Comparison of ENCODE assay signal across 31 cellular contexts in genomic region chr16:88930716-88931115, GRCh38. TPM values are rescaled to one million over a fixed set of nuclear protein-coding genes. Genes with fewer than 3 reads are reported as not detected.
"Had no signal": no experiment of that assay in that cellular context is flagged by ENCODE, and none has a peak within 500 bp of the region (broad histone marks: within the 10 kb centered on the region; RNA-seq: fewer than 3 reads in every experiment).

No MANE protein-coding gene starts in this region.

- H3K36me3 Mint-ChIP-seq: naive thymus-derived CD4-positive, alpha-beta T cell; natural killer cell; neural progenitor cell; stimulated activated effector memory CD8-positive, alpha-beta T cell treated with anti-CD3 and anti-CD28 coated beads, Interleukin-12 subunit alpha, Interleukin-12 subunit beta, amount 100 ng/mL, for 72 hours; type B pancreatic cell had no signal

- ATAC-seq: naive thymus-derived CD4-positive, alpha-beta T cell; natural killer cell; pancreas; right lobe of liver; stimulated activated effector memory CD8-positive, alpha-beta T cell treated with anti-CD3 and anti-CD28 coated beads, Interleukin-12 subunit alpha, Interleukin-12 subunit beta, amount 100 ng/mL, for 72 hours; stimulated activated naive CD8-positive, alpha-beta T cell treated with anti-CD3 and anti-CD28 coated beads, Interleukin-15, amount 100 ng/mL, for 72 hours; stimulated activated naive CD8-positive, alpha-beta T cell treated with anti-CD3 and anti-CD28 coated beads, Interleukin-15, Interleukin-2, amounts not matched to agents 100 U/mL and 50 U/mL, for 24 hours; upper lobe of right lung had no signal

- FAIRE-seq: pancreas, small intestine had no signal

- H2AFZ ChIP-seq: neural progenitor cell had no signal

- H3K27me3 ChIP-seq: neural progenitor cell, neutrophil, pancreas, right atrium auricular region, testis, upper lobe of right lung, uterus had no signal

- H3K27ac ChIP-seq: neural progenitor cell, neutrophil, pancreas, prostate gland, right atrium auricular region, right lobe of liver, sigmoid colon, suprapubic skin, testis, tibial artery, transverse colon, upper lobe of right lung, uterus had no signal

- H3K36me3 ChIP-seq: neural progenitor cell, pancreas, prostate gland, right atrium auricular region, right lobe of liver, sigmoid colon, suprapubic skin, tibial artery, transverse colon, upper lobe of right lung, uterus had no signal

- H3K27ac Mint-ChIP-seq: natural killer cell; nephron; neural progenitor cell; stimulated activated effector memory CD8-positive, alpha-beta T cell treated with anti-CD3 and anti-CD28 coated beads, Interleukin-12 subunit alpha, Interleukin-12 subunit beta, amount 100 ng/mL, for 72 hours; stimulated activated naive CD8-positive, alpha-beta T cell treated with anti-CD3 and anti-CD28 coated beads, Interleukin-15, amount 100 ng/mL, for 72 hours; type B pancreatic cell had no signal

- H3K27me3 Mint-ChIP-seq: naive thymus-derived CD4-positive, alpha-beta T cell; type B pancreatic cell had no signal

- DNase-seq: naive thymus-derived CD4-positive, alpha-beta T cell; natural killer cell; nucleus accumbens; retina; right lobe of liver; sigmoid colon; small intestine; stimulated activated CD4-positive, alpha-beta T cell treated with anti-CD3 and anti-CD28 coated beads, Interleukin-15, amount 100 ng/mL, for 24 hours; stimulated activated CD4-positive, alpha-beta T cell treated with anti-CD3 and anti-CD28 coated beads, Interleukin-2, amount 100 ng/mL, for 24 hours; stimulated activated CD4-positive, alpha-beta T cell treated with anti-CD3 and anti-CD28 coated beads, Interleukin-2, amount 100 ng/mL, for 48 hours; stimulated activated CD4-positive, alpha-beta T cell treated with anti-CD3 and anti-CD28 coated beads, Interleukin-4, amount 100 ng/mL, for 24 hours; stimulated activated naive CD4-positive, alpha-beta T cell; stimulated activated naive CD8-positive, alpha-beta T cell treated with anti-CD3 and anti-CD28 coated beads, Interleukin-15, amount 100 ng/mL, for 72 hours; stimulated activated naive CD8-positive, alpha-beta T cell treated with anti-CD3 and anti-CD28 coated beads, Interleukin-15, Interleukin-2, amounts not matched to agents 100 U/mL and 50 U/mL, for 24 hours; substantia nigra; testis; tibial artery; transverse colon; upper lobe of right lung; uterus had no signal

- H3K9me3 Mint-ChIP-seq: natural killer cell; nephron; neural progenitor cell; stimulated activated effector memory CD8-positive, alpha-beta T cell treated with anti-CD3 and anti-CD28 coated beads, Interleukin-12 subunit alpha, Interleukin-12 subunit beta, amount 100 ng/mL, for 72 hours; type B pancreatic cell had no signal

- H3K4me3 ChIP-seq: neural progenitor cell, pancreas, prostate gland, right atrium auricular region, right lobe of liver, sigmoid colon, suprapubic skin, testis, tibial artery, transverse colon, upper lobe of right lung, uterus had no signal

- H3K9me3 ChIP-seq: neutrophil, pancreas, prostate gland, right atrium auricular region, right lobe of liver, sigmoid colon, suprapubic skin, testis, tibial artery, transverse colon, upper lobe of right lung, uterus had no signal

- H3K9ac ChIP-seq: neural progenitor cell had no signal

- H3K4me1 Mint-ChIP-seq: naive thymus-derived CD4-positive, alpha-beta T cell; natural killer cell; stimulated activated effector memory CD8-positive, alpha-beta T cell treated with anti-CD3 and anti-CD28 coated beads, Interleukin-12 subunit alpha, Interleukin-12 subunit beta, amount 100 ng/mL, for 72 hours; stimulated activated naive CD8-positive, alpha-beta T cell treated with anti-CD3 and anti-CD28 coated beads, Interleukin-15, amount 100 ng/mL, for 72 hours had no signal

- H3K4me1 ChIP-seq: prostate gland, right lobe of liver, testis, tibial artery, upper lobe of right lung, uterus had no signal

- H3K4me3 Mint-ChIP-seq: naive thymus-derived CD4-positive, alpha-beta T cell; natural killer cell; nephron; neural progenitor cell; stimulated activated effector memory CD8-positive, alpha-beta T cell treated with anti-CD3 and anti-CD28 coated beads, Interleukin-12 subunit alpha, Interleukin-12 subunit beta, amount 100 ng/mL, for 72 hours; stimulated activated naive CD8-positive, alpha-beta T cell treated with anti-CD3 and anti-CD28 coated beads, Interleukin-15, amount 100 ng/mL, for 72 hours; type B pancreatic cell had no signal

- H3K4me2 ChIP-seq: neural progenitor cell had no signal

RNA-seq across cellular contexts. Expression of gene CBFA2T3, which starts 46.3 kb away (rescaled TPM):
- total RNA-seq: osteocyte, pulmonary artery endothelial cell had no signal
